Comparison of ENCODE assay signal across 11 cellular contexts in the genomic region with DNA sequence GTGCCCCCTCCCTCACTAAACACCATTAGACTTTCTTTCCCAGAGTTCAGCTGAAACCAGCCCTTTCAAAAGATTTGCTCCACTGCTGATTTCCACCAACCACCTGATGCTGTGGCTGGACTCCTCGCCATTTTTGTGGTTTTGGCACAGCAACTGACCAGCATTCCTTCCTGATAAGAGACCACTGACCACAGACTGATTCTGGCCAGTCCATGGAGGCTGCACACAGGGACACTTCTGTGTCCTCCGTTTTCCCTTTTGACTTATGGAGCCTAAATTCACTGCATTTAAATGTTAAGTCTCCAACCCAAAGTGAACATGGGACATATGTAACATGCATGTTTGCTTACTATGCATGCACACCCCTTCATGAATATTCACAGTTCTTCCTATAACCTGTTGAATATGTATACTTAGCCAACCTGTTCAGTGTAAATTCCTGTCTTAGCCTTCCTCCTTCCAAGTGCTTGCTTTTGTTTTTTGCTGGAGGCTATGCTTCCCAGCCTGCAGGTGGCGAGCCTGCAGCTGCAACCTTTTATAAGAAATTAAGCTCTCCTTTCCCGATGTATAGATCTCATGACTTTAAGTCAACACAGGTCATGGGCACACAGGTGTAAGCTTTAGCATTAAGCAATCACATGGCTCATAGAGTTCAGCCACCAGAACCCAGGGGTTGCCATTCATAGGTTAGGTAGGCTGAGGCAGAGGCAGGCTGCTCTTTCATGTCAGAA.
A peak's percentile ranks its signal among the peaks of the same experiment; 100 is the strongest.
DNase-seq lines count a peak whose midpoint lies in the region; ATAC-seq, FAIRE-seq and TF ChIP-seq lines count a peak whose summit lies in the region.
"Had no signal": no experiment of that assay in that cellular context is flagged by ENCODE, and none has a peak within 500 bp of the region (broad histone marks: within the 10 kb centered on the region; RNA-seq: fewer than 3 reads in every experiment).

No MANE protein-coding gene starts in this region.

- peaks cover 4% of the 10 kb centered on the region for H3K9me3 Mint-ChIP-seq in CD4-positive, alpha-beta T cell
- H3K9me3 Mint-ChIP-seq in activated naive CD4-positive, alpha-beta T cell treated with anti-CD3 and anti-CD28 coated beads, Interleukin-2, amount 50 U/mL, for 72 hours, result no peaks in the 10 kb centered on the region

- no peak overlapping the region for H3K27ac ChIP-seq in WERI-Rb-1
- no peak overlapping the region for H3K27ac ChIP-seq in CD4-positive, alpha-beta T cell (ENCODE audit: low read depth, low read length)
- H3K27ac ChIP-seq: suprapubic skin had no signal

- POLR2A ChIA-PET in CD4-positive, alpha-beta T cell (lab: Charles Lee), result no interaction called here

- no peak for ATAC-seq in CD4-positive, alpha-beta T cell (ENCODE audit: poor library complexity)
- no peak for ATAC-seq in HG02610 (IDR thresholded peaks at IDR 0.05; ENCODE audit: unreplicated experiment)
- ATAC-seq in activated naive CD4-positive, alpha-beta T cell treated with anti-CD3 and anti-CD28 coated beads, Interleukin-2, amount 50 U/mL, for 72 hours, result no peak

- no peak overlapping the region for H3K4me3 ChIP-seq in WERI-Rb-1 (ENCODE audit: low read depth, low read length)
- no peak overlapping the region for H3K4me3 ChIP-seq in kidney epithelial cell (ENCODE audit: low read depth, low read length)
- H3K4me3 ChIP-seq: suprapubic skin had no signal

- no peak for FAIRE-seq in HTR-8/SVneo (lab: Jason Lieb, UNC)

- H3K27me3 Mint-ChIP-seq in CD4-positive, alpha-beta T cell, result peaks cover 43% of the 10 kb centered on the region

- H3K27ac Mint-ChIP-seq in CD4-positive, alpha-beta T cell, result no peak overlapping the region
- H3K27ac Mint-ChIP-seq in activated naive CD4-positive, alpha-beta T cell treated with anti-CD3 and anti-CD28 coated beads, Interleukin-2, amount 50 U/mL, for 72 hours, result no peak overlapping the region

- H3K9me3 ChIP-seq in WERI-Rb-1 (ENCODE audit: severe bottlenecking), result no peaks in the 10 kb centered on the region
- no peaks in the 10 kb centered on the region for H3K9me3 ChIP-seq in CD4-positive, alpha-beta T cell (ENCODE audit: control insufficient read depth, low read length)
- H3K9me3 ChIP-seq: suprapubic skin had no signal

- peak; percentile 71 for DNase-seq in COLO829 (ENCODE audit: low spot score)
- DNase-seq in HTR-8/SVneo (ENCODE audit: insufficient read length, low spot score), result peak; percentile 15
- peak; percentile 38 for DNase-seq in WERI-Rb-1
- DNase-seq in kidney epithelial cell (ENCODE audit: low read depth), result peak; percentile 56
- no peak for DNase-seq in CD4-positive, alpha-beta T cell
- no peak for DNase-seq in activated naive CD4-positive, alpha-beta T cell treated with anti-CD3 and anti-CD28 coated beads, Interleukin-2, amount 50 U/mL, for 72 hours (ENCODE audit: low spot score in 2 of 2)
- DNase-seq in HuH-7 (ENCODE audit: low spot score), result no peak
- DNase-seq: activated CD8-positive, alpha-beta memory T cell treated with anti-CD3 and anti-CD28 coated beads, Interleukin-2, amount 50 U/mL, for 4 hours; midbrain had no signal

- TF ChIP-seq CTCF in WERI-Rb-1 (IDR thresholded peaks at IDR 0.05; ENCODE audit: low read depth, low read length), result peak; percentile 69
- TF ChIP-seq CTCF in kidney epithelial cell (IDR thresholded peaks at IDR 0.05; ENCODE audit: insufficient read depth, low read length, poor library complexity, severe bottlenecking), result peak; percentile 56
- TF ChIP-seq CTCF in CD4-positive, alpha-beta T cell (IDR thresholded peaks at IDR 0.05), result no peak

- no peak overlapping the region for H3K4me3 Mint-ChIP-seq in CD4-positive, alpha-beta T cell

- no peaks in the 10 kb centered on the region for H3K27me3 ChIP-seq in WERI-Rb-1 (ENCODE audit: insufficient read depth, low read depth, severe bottlenecking)
- H3K27me3 ChIP-seq in kidney epithelial cell (ENCODE audit: control insufficient read depth, insufficient read depth, low read length), result peaks cover 22% of the 10 kb centered on the region
- no peaks in the 10 kb centered on the region for H3K27me3 ChIP-seq in CD4-positive, alpha-beta T cell (ENCODE audit: control insufficient read depth, insufficient read depth, low read length)

- H3K4me1 Mint-ChIP-seq in CD4-positive, alpha-beta T cell (ENCODE audit: low read depth), result no peaks in the 10 kb centered on the region

- H3K36me3 ChIP-seq in WERI-Rb-1, result peaks cover 6% of the 10 kb centered on the region
- H3K36me3 ChIP-seq in kidney epithelial cell (ENCODE audit: control insufficient read depth, insufficient read depth, low read length), result no peaks in the 10 kb centered on the region
- H3K36me3 ChIP-seq: suprapubic skin had no signal

- intact Hi-C loops in CD4-positive, alpha-beta T cell (cut with DNase I, micrococcal nuclease), result no loop called here

- CTCF ChIA-PET in CD4-positive, alpha-beta T cell (lab: Charles Lee), result no interaction called here

- no peaks in the 10 kb centered on the region for H3K36me3 Mint-ChIP-seq in CD4-positive, alpha-beta T cell (ENCODE audit: low read depth)
- no peaks in the 10 kb centered on the region for H3K36me3 Mint-ChIP-seq in activated naive CD4-positive, alpha-beta T cell treated with anti-CD3 and anti-CD28 coated beads, Interleukin-2, amount 50 U/mL, for 72 hours

Comparison
In these comparisons a context has a peak if more than half of its experiments do, and no peak if none do; other contexts are left out.
1. DNase-seq: peak in COLO829 (single experiment), HTR-8/SVneo (single experiment), WERI-Rb-1 (single experiment) and kidney epithelial cell (single experiment); none in CD4-positive, alpha-beta T cell (0 of 10), activated naive CD4-positive, alpha-beta T cell treated with anti-CD3 and anti-CD28 coated beads, Interleukin-2, amount 50 U/mL, for 72 hours (0 of 2) and HuH-7 (single experiment).